1 cellular context compared by ENCODE assay signal in genomic region chr12:120252071-120252906, GRCh38.
TF ChIP-seq lines count a peak whose summit lies in the region.

No MANE protein-coding gene starts in this region.

TF ChIP-seq in SK-N-SH treated with all-trans-retinoic acid at 6 μM for 48 hours, 23 proteins besides CTCF, POLR2A, EP300 and RAD21 (continued from another document):
- TF ChIP-seq TSHZ2 (CRISPR knock-in tag; IDR thresholded peaks at IDR 0.05): no peak
- TF ChIP-seq TCF4 (CRISPR knock-in tag; IDR thresholded peaks at IDR 0.05; ENCODE audit: borderline replicate concordance): no peak
- no peak for TF ChIP-seq ISL1 (CRISPR knock-in tag; IDR thresholded peaks at IDR 0.05)
- no peak for TF ChIP-seq ZNF8 (CRISPR knock-in tag; IDR thresholded peaks at IDR 0.05)
- no peak for TF ChIP-seq ZFP3 (CRISPR knock-in tag; IDR thresholded peaks at IDR 0.05)
- no peak for TF ChIP-seq ESRRG (CRISPR knock-in tag; IDR thresholded peaks at IDR 0.05)
- no peak for TF ChIP-seq ZFP30 (CRISPR knock-in tag; IDR thresholded peaks at IDR 0.05)
- no peak for TF ChIP-seq CSDC2 (CRISPR knock-in tag; IDR thresholded peaks at IDR 0.05)
TF ChIP-seq in SK-N-SH treated with all-trans-retinoic acid at 6 μM for 48 hours: peak in this region for 0.
